ENCODE assay signal across 1 cellular context in the genomic region with DNA sequence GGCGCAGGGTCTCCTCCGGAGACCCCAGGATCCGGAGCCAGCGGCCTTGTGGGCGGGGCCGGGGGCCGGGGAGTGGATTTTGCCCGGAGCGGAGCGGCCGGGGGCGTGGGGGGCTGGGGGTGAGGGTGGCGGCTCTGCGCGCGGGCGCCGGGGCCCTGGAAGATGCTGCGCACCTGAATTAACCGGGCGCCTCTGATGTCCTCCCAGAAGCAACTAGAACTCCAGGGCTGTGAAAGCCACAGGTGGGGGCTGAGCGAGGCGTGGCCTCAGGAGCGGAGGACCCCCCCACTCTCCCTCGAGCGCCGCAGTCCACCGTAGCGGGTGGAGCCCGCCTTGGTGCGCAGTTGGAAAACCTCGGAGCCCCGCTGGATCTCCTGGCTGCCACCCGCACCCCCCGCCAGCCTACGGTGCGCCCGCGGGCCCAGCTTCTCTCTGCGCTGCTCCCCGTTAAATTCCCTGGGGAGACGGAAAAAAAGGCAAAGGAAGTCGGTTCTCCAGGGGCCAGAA.
A peak's percentile ranks its signal among the peaks of the same experiment; 100 is the strongest.
TF ChIP-seq lines count a peak whose summit lies in the region.

No MANE protein-coding gene starts in this region.

TF ChIP-seq in K562, 482 proteins besides CTCF, POLR2A, EP300 and RAD21:
- no peak for TF ChIP-seq CBX5 (IDR thresholded peaks at IDR 0.05; ENCODE audit: borderline replicate concordance, low read depth)
- TF ChIP-seq COPS2 (conservative IDR thresholded peaks at IDR 0.05) = no peak
- TF ChIP-seq, protein P1, sequence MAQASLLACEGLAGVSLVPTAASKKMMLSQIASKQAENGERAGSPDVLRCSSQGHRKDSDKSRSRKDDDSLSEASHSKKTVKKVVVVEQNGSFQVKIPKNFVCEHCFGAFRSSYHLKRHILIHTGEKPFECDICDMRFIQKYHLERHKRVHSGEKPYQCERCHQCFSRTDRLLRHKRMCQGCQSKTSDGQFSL (CRISPR knock-in tag; IDR thresholded peaks at IDR 0.05) = peak; percentile 38; the same call in 1 of the 2 replicates
- TF ChIP-seq, protein P1 (tag; IDR thresholded peaks at IDR 0.05) = peak in 1 of 2 experiments; percentile 57; a peak in 1 of 4 replicates
- no peak for TF ChIP-seq TBL1XR1 (IDR thresholded peaks at IDR 0.05; ENCODE audit: low read length in 2 of 2)
